In genomic region chr7:45073031-45073842, GRCh38 we compare ENCODE assay signal across 16 cellular contexts. TPM values are rescaled to one million over a fixed set of nuclear protein-coding genes. Genes with fewer than 3 reads are reported as not detected.
DNase-seq lines count a peak whose midpoint lies in the region; ATAC-seq lines count a peak whose summit lies in the region.
"Had no signal": no experiment of that assay in that cellular context is flagged by ENCODE, and none has a peak within 500 bp of the region (broad histone marks: within the 10 kb centered on the region; RNA-seq: fewer than 3 reads in every experiment).

No MANE protein-coding gene starts in this region.

- CTCF ChIA-PET in activated CD4-positive, alpha-beta T cell treated with anti-CD3 and anti-CD28 coated beads for 36 hours (lab: Charles Lee), result interaction anchor here (0.7 to 1.6 kb wide), 3 partner anchors 32 to 99 kb away, joined by 3 to 6 read pairs (median 3); no protein-coding TSS in a partner anchor

- peaks cover 0 to 2% of the 10 kb centered on the region in 2 donors for H3K9me3 ChIP-seq in neuronal stem cell (replicated peaks in 1 of 2; ENCODE audit: control insufficient read depth in 2 of 2, insufficient read depth in 1 of 2, low read depth in 1 of 2, low read length in 2 of 2)
- H3K9me3 ChIP-seq: A549, adrenal gland, heart left ventricle, SJCRH30, tibial artery had no signal

- no peak for DNase-seq in activated CD4-positive, alpha-beta T cell treated with anti-CD3 and anti-CD28 coated beads for 36 hours
- DNase-seq in activated CD4-positive, alpha-beta T cell treated with anti-CD3 and anti-CD28 coated beads, Interleukin-2, amount 50 U/mL, for 1 hour, result no peak
- DNase-seq in NCI-H69 (lab: John Stamatoyannopoulos, UW) (peak; percentile 44), caudate nucleus (lab: John Stamatoyannopoulos, UW) (peak in 5 of 61 donors; percentile 14 to 41 (median 17)), neuronal stem cell (ENCODE audit: low spot score) (no peak), NOMO-1 (lab: John Stamatoyannopoulos, UW; ENCODE audit: unreplicated experiment in 2 of 2) (no peak), NCI-H345 treated with DMSO at 0.1 percent for 48 hours (lab: John Stamatoyannopoulos, UW; ENCODE audit: unreplicated experiment) (no peak), NCI-H1105 (lab: John Stamatoyannopoulos, UW) (no peak)
- DNase-seq: mesenchymal stem cell, NCI-H1048, NCI-H524 treated with DMSO at 0.1 percent for 48 hours had no signal

- H2BK120ac ChIP-seq in neuronal stem cell (ENCODE audit: low read depth, low read length), result peak overlapping the region; percentile 18

- peak overlapping the region; percentile 80 for H3K23ac ChIP-seq in neuronal stem cell (ENCODE audit: low read depth, low read length, poor library complexity)

- no peaks in the 10 kb centered on the region for H3K27me3 Mint-ChIP-seq in activated CD4-positive, alpha-beta T cell treated with anti-CD3 and anti-CD28 coated beads for 36 hours

- H3K36me3 ChIP-seq in neuronal stem cell (replicated peaks in 1 of 2; ENCODE audit: control insufficient read depth in 2 of 2, insufficient read depth in 2 of 2, low read length in 2 of 2), result peaks cover 53 to 95% of the 10 kb centered on the region in 2 donors

- H3K4me3 ChIP-seq in neuronal stem cell (ENCODE audit: low read length in 2 of 2), result no peak overlapping the region
- H3K4me3 ChIP-seq: A549, adrenal gland, heart left ventricle, SJCRH30, tibial artery had no signal

- H4K91ac ChIP-seq in neuronal stem cell (ENCODE audit: low read depth, low read length, poor library complexity), result no peak overlapping the region

- no peak overlapping the region for H2AK5ac ChIP-seq in neuronal stem cell (ENCODE audit: low read depth, low read length)

- no peak overlapping the region for H4K8ac ChIP-seq in neuronal stem cell (ENCODE audit: low read depth, low read length)

- H3K27me3 ChIP-seq in neuronal stem cell (ENCODE audit: control insufficient read depth in 3 of 3, insufficient read depth in 3 of 3, low read depth in 1 of 3, low read length in 3 of 3), result no peaks in the 10 kb centered on the region
- H3K27me3 ChIP-seq: adrenal gland, heart left ventricle, SJCRH30, tibial artery had no signal

- POLR2A ChIA-PET in activated CD4-positive, alpha-beta T cell treated with anti-CD3 and anti-CD28 coated beads for 36 hours (lab: Charles Lee), result no interaction called here

- H2BK5ac ChIP-seq in neuronal stem cell (ENCODE audit: low read length), result peak overlapping the region; percentile 77

- H2BK12ac ChIP-seq in neuronal stem cell (ENCODE audit: low read length), result no peak overlapping the region

- no peak overlapping the region for H3K4ac ChIP-seq in neuronal stem cell (ENCODE audit: low read length)

- no peaks in the 10 kb centered on the region for H3K4me1 ChIP-seq in neuronal stem cell (ENCODE audit: control insufficient read depth in 2 of 2, insufficient read depth in 1 of 2, low read depth in 1 of 2, low read length in 2 of 2)
- H3K4me1 ChIP-seq: adrenal gland had no signal

- no peak overlapping the region for H3K4me3 Mint-ChIP-seq in activated CD4-positive, alpha-beta T cell treated with anti-CD3 and anti-CD28 coated beads for 36 hours

- no peak for ATAC-seq in activated CD4-positive, alpha-beta T cell treated with anti-CD3 and anti-CD28 coated beads for 36 hours

- WGBS in neuronal stem cell (ENCODE audit: extremely low coverage in 2 of 2, insufficient read length in 2 of 2, insufficient replicate concordance in 1 of 2), 2 donors, result no CpG with 5 or more reads among the region's 19 CpGs

- H3K27ac Mint-ChIP-seq in activated CD4-positive, alpha-beta T cell treated with anti-CD3 and anti-CD28 coated beads for 36 hours, result peak overlapping the region; percentile 25

- no peak overlapping the region for H3K14ac ChIP-seq in neuronal stem cell (ENCODE audit: low read length)

- no peak overlapping the region for H2AFZ ChIP-seq in neuronal stem cell (ENCODE audit: low read length)

- H3K4me1 Mint-ChIP-seq in activated CD4-positive, alpha-beta T cell treated with anti-CD3 and anti-CD28 coated beads for 36 hours, result no peaks in the 10 kb centered on the region

- H3K79me1 ChIP-seq in neuronal stem cell (ENCODE audit: low read depth, low read length), result peaks cover 7% of the 10 kb centered on the region

- no peak overlapping the region for H3K4me2 ChIP-seq in neuronal stem cell (ENCODE audit: insufficient read depth, low read length, poor library complexity, severe bottlenecking)
- H3K4me2 ChIP-seq: A549 had no signal

- H2BK15ac ChIP-seq in neuronal stem cell (ENCODE audit: low read length), result no peak overlapping the region

- no peaks in the 10 kb centered on the region for H3K9me3 Mint-ChIP-seq in activated CD4-positive, alpha-beta T cell treated with anti-CD3 and anti-CD28 coated beads for 36 hours (ENCODE audit: low read depth)

- intact Hi-C loops in activated CD4-positive, alpha-beta T cell treated with anti-CD3 and anti-CD28 coated beads for 36 hours (cut with DNase I, micrococcal nuclease), result no loop called here

- H3K27ac ChIP-seq in caudate nucleus (ENCODE audit: low read depth, low read length) (peak overlapping the region; percentile 54), neuronal stem cell (replicated peaks; ENCODE audit: low read length) (no peak overlapping the region)
- H3K27ac ChIP-seq: A549, heart left ventricle, SJCRH30, tibial artery had no signal

- peak overlapping the region; percentile 32 for H3K9ac ChIP-seq in neuronal stem cell (ENCODE audit: low read depth, low read length, poor library complexity)

- peaks cover 49% of the 10 kb centered on the region for H3K36me3 Mint-ChIP-seq in activated CD4-positive, alpha-beta T cell treated with anti-CD3 and anti-CD28 coated beads for 36 hours (ENCODE audit: low read depth)

- no peak overlapping the region for H3K18ac ChIP-seq in neuronal stem cell (ENCODE audit: low read length)

RNA-seq across cellular contexts. Expression of gene NACAD, which starts 15.5 kb away (rescaled TPM):
- total RNA-seq in activated CD4-positive, alpha-beta T cell treated with anti-CD3 and anti-CD28 coated beads for 36 hours, result under 1 TPM; 0.14 to 0.21 TPM
- 3.5 TPM for polyA plus RNA-seq in neuronal stem cell (2013, experiment 1 of 2)
- polyA plus RNA-seq in neuronal stem cell (2013, experiment 2 of 2), result 3.6 TPM

RNA-seq across cellular contexts. Expression of gene TBRG4, which starts 38.3 kb away (rescaled TPM):
- 100 to 1,000 TPM; 158 to 163 TPM for total RNA-seq in activated CD4-positive, alpha-beta T cell treated with anti-CD3 and anti-CD28 coated beads for 36 hours
- 46.9 TPM for polyA plus RNA-seq in neuronal stem cell (2013, experiment 1 of 2)
- polyA plus RNA-seq in neuronal stem cell (2013, experiment 2 of 2), result 46.7 TPM
